In genomic region chr17:40419559-40420331, GRCh38 we compare ENCODE assay signal across 11 cellular contexts. TPM values are rescaled to one million over a fixed set of nuclear protein-coding genes. Genes with fewer than 3 reads are reported as not detected.
A peak's percentile ranks its signal among the peaks of the same experiment; 100 is the strongest.
DNase-seq lines count a peak whose midpoint lies in the region; ATAC-seq and TF ChIP-seq lines count a peak whose summit lies in the region.
"Had no signal": no experiment of that assay in that cellular context is flagged by ENCODE, and none has a peak within 500 bp of the region (broad histone marks: within the 10 kb centered on the region; RNA-seq: fewer than 3 reads in every experiment).

No MANE protein-coding gene starts in this region.

- H3K79me2 ChIP-seq in GM23338 (replicated peaks; ENCODE audit: insufficient read depth): peaks cover 22% of the 10 kb centered on the region

- POLR2A ChIA-PET in CD4-positive, alpha-beta T cell (lab: Charles Lee): interaction anchor here (0.6 kb wide), 1 partner anchor 97 kb away, joined by 3 read pairs; no protein-coding TSS in a partner anchor

- DNase-seq in CD4-positive, alpha-beta T cell: no peak
- DNase-seq in GM23338 (ENCODE audit: low spot score): no peak
- peak; percentile 26 for DNase-seq in SW480 (ENCODE audit: low spot score)
- no peak for DNase-seq in left lung
- no peak for DNase-seq in RKO (ENCODE audit: low spot score)
- DNase-seq in NCI-H2107 (lab: John Stamatoyannopoulos, UW): no peak
- DNase-seq: kidney, PC-3, testis had no signal

- H3K9me3 ChIP-seq in CD4-positive, alpha-beta T cell (ENCODE audit: control insufficient read depth, low read length): no peaks in the 10 kb centered on the region
- no peaks in the 10 kb centered on the region for H3K9me3 ChIP-seq in left lung
- H3K9me3 ChIP-seq: testis had no signal

- no peak overlapping the region for H3K27ac ChIP-seq in CD4-positive, alpha-beta T cell (ENCODE audit: low read depth, low read length)
- H3K27ac ChIP-seq in GM23338 (ENCODE audit: low read depth) (no peak overlapping the region), left lung (peak overlapping the region; percentile 21 to 49)
- H3K27ac ChIP-seq: testis had no signal

- no peaks in the 10 kb centered on the region; the same call in 1 of the 2 replicates for H4K20me1 ChIP-seq in GM23338 (replicated peaks; ENCODE audit: insufficient read depth)

- H3K36me3 ChIP-seq in GM23338 (ENCODE audit: insufficient read depth) (peaks cover 12% of the 10 kb centered on the region), left lung (no peaks in the 10 kb centered on the region)

- H3K9me2 ChIP-seq in GM23338 (ENCODE audit: insufficient read depth): no peaks in the 10 kb centered on the region

- H3K4me3 ChIP-seq in GM23338: no peak overlapping the region
- H3K4me3 ChIP-seq in left lung: no peak overlapping the region

- H2AFZ ChIP-seq in GM23338: no peak overlapping the region

- no peak for TF ChIP-seq CTCF in CD4-positive, alpha-beta T cell (IDR thresholded peaks at IDR 0.05)
- TF ChIP-seq CTCF in GM23338 (conservative IDR thresholded peaks at IDR 0.05; ENCODE audit: low read depth in 2 of 2) (no peak), left lung (IDR thresholded peaks at IDR 0.05) (no peak)

- peak overlapping the region; percentile 92 for H3K4me3 Mint-ChIP-seq in CD4-positive, alpha-beta T cell
- H3K4me3 Mint-ChIP-seq in GM23338: no peak overlapping the region; the same call in 2 of the 3 replicates

- no peaks in the 10 kb centered on the region for H3K27me3 Mint-ChIP-seq in CD4-positive, alpha-beta T cell
- H3K27me3 Mint-ChIP-seq in GM23338 (ENCODE audit: insufficient read depth, low read depth, poor library complexity): peaks cover 10% of the 10 kb centered on the region

- peak overlapping the region; percentile 83 for H3K27ac Mint-ChIP-seq in CD4-positive, alpha-beta T cell
- H3K27ac Mint-ChIP-seq in GM23338: peak overlapping the region; percentile 77; the same call in 1 of the 2 replicates

- H3K9me3 Mint-ChIP-seq in CD4-positive, alpha-beta T cell: no peaks in the 10 kb centered on the region
- H3K9me3 Mint-ChIP-seq in GM23338: no peaks in the 10 kb centered on the region

- H3K4me1 ChIP-seq in GM23338 (ENCODE audit: insufficient read depth): peaks cover 33% of the 10 kb centered on the region
- H3K4me1 ChIP-seq in left lung: peaks cover 3 to 54% of the 10 kb centered on the region in 2 donors

- no peaks in the 10 kb centered on the region for H3K36me3 Mint-ChIP-seq in CD4-positive, alpha-beta T cell (ENCODE audit: low read depth)
- peaks cover 23% of the 10 kb centered on the region for H3K36me3 Mint-ChIP-seq in GM23338 (ENCODE audit: low read depth)

- no peaks in the 10 kb centered on the region for H3K27me3 ChIP-seq in CD4-positive, alpha-beta T cell (ENCODE audit: control insufficient read depth, insufficient read depth, low read length)
- H3K27me3 ChIP-seq in GM23338 (ENCODE audit: insufficient read depth) (no peaks in the 10 kb centered on the region), left lung (no peaks in the 10 kb centered on the region)
- H3K27me3 ChIP-seq: testis had no signal

- CTCF ChIA-PET in CD4-positive, alpha-beta T cell (lab: Charles Lee): no interaction called here

- H3F3A ChIP-seq in GM23338 (replicated peaks; ENCODE audit: low read depth): peaks cover 3% of the 10 kb centered on the region; the same call in 1 of the 2 replicates

- intact Hi-C loops in CD4-positive, alpha-beta T cell (cut with DNase I, micrococcal nuclease): loop anchor here (5.0 to 10.0 kb wide), 4 partner anchors 55 to 217 kb away; partner anchors contain the start of genes CDC6 (in 1 of the 2) and GJD3 (in 1 of the 2)
- intact Hi-C loops in left lung (cut with DNase I): no loop called here

- no peak for ATAC-seq in CD4-positive, alpha-beta T cell (ENCODE audit: poor library complexity)
- ATAC-seq in GM23338 (no peak), left lung (peak; percentile 9), HG03342 (IDR thresholded peaks at IDR 0.05; ENCODE audit: unreplicated experiment) (no peak)
- ATAC-seq in activated CD4-positive, CD25-positive, alpha-beta regulatory T cell treated with anti-CD3 and anti-CD28 coated beads, Interleukin-2, amount 50 U/mL, for 24 hours: no peak
- ATAC-seq: PC-3 had no signal

- H3K4me2 ChIP-seq in GM23338: no peak overlapping the region

- H3K4me1 Mint-ChIP-seq in CD4-positive, alpha-beta T cell (ENCODE audit: low read depth): peaks cover 28% of the 10 kb centered on the region
- peaks cover 46% of the 10 kb centered on the region for H3K4me1 Mint-ChIP-seq in GM23338

TF ChIP-seq in GM23338, 12 proteins besides CTCF, POLR2A, EP300 and RAD21 (continues in another document):
- TF ChIP-seq EZH2 (IDR thresholded peaks at IDR 0.05; ENCODE audit: low read depth, unreplicated experiment): no peak
- no peak for TF ChIP-seq POLR2AphosphoS5 (IDR thresholded peaks at IDR 0.05; ENCODE audit: low read depth)
- TF ChIP-seq CREB1 (CRISPR knock-in tag; IDR thresholded peaks at IDR 0.05; ENCODE audit: low read depth): no peak
- TF ChIP-seq STAT1 (IDR thresholded peaks at IDR 0.05; ENCODE audit: unreplicated experiment): no peak
- TF ChIP-seq ZNF331 (CRISPR knock-in tag; IDR thresholded peaks at IDR 0.05; ENCODE audit: low read depth): no peak
- TF ChIP-seq JUNB (IDR thresholded peaks at IDR 0.05; ENCODE audit: unreplicated experiment): no peak
- no peak for TF ChIP-seq ZNF114 (CRISPR knock-in tag; IDR thresholded peaks at IDR 0.05)
- no peak for TF ChIP-seq NANOG (IDR thresholded peaks at IDR 0.05; ENCODE audit: borderline replicate concordance)
- no peak for TF ChIP-seq REST (IDR thresholded peaks at IDR 0.05; ENCODE audit: unreplicated experiment)
- TF ChIP-seq EZH2phosphoT487 (IDR thresholded peaks at IDR 0.05; ENCODE audit: unreplicated experiment): no peak
- no peak for TF ChIP-seq ETS1 (IDR thresholded peaks at IDR 0.05)

RNA-seq across cellular contexts. Expression of gene TOP2A, which starts 2.0 kb away (rescaled TPM):
- 1 to 10 TPM; 3.6 to 3.8 TPM for total RNA-seq in CD4-positive, alpha-beta T cell
- total RNA-seq in GM23338 (2014; rRNA removed; shearing (Covaris generic)): 258 and 263 TPM in 2 replicates
- polyA plus RNA-seq in GM23338 (2016; fragmentation: Nextera tagmentation; extraction: Ambion mirVana): 442 and 485 TPM in 2 replicates
- total RNA-seq in left lung: 10 to 100 TPM; 18.1 to 40.0 TPM

RNA-seq across cellular contexts. Expression of gene IGFBP4, which starts 23.5 kb away (rescaled TPM):
- 1 to 10 TPM; 2.5 to 2.6 TPM for total RNA-seq in CD4-positive, alpha-beta T cell
- 78.9 and 87.2 TPM in 2 replicates for total RNA-seq in GM23338 (2014; rRNA removed; shearing (Covaris generic))
- polyA plus RNA-seq in GM23338 (2016; fragmentation: Nextera tagmentation; extraction: Ambion mirVana): 37.6 and 38.7 TPM in 2 replicates
- total RNA-seq in left lung: 100 to 1,000 TPM; 333 to 407 TPM

RNA-seq across cellular contexts. Expression of gene GJD3, which starts 55.2 kb away (rescaled TPM):
- not detected for total RNA-seq in CD4-positive, alpha-beta T cell
- total RNA-seq in GM23338 (2014; rRNA removed; shearing (Covaris generic)): 1.4 and 2.8 TPM in 2 replicates
- polyA plus RNA-seq in GM23338 (2016; fragmentation: Nextera tagmentation; extraction: Ambion mirVana): not detected in 2 replicates
- 1 to 10 TPM; 3.0 to 3.6 TPM for total RNA-seq in left lung
- total RNA-seq: PC-3 had no signal

Comparison
In these comparisons a context has a peak if more than half of its experiments do, and no peak if none do; other contexts are left out.
1. H3K27ac ChIP-seq: peak in left lung (2 of 2); none in CD4-positive, alpha-beta T cell (single experiment) and GM23338 (single experiment).
2. RNA of gene TOP2A, which starts 2.0 kb away (total RNA-seq): 258 to 263 TPM in GM23338 and 18.1 to 40.0 TPM in left lung; 3.6 to 3.8 TPM in CD4-positive, alpha-beta T cell; every median in the first group is over 4 times any median in the second.
3. RNA of gene IGFBP4, which starts 23.5 kb away (total RNA-seq): 333 to 407 TPM in left lung and 78.9 to 87.2 TPM in GM23338; 2.5 to 2.6 TPM in CD4-positive, alpha-beta T cell; every median in the first group is over 10 times any median in the second.
4. intact Hi-C loops: an anchor here in CD4-positive, alpha-beta T cell (5.0 to 10.0 kb wide); none called in left lung.